1 cellular context compared by ENCODE assay signal in the genomic region with DNA sequence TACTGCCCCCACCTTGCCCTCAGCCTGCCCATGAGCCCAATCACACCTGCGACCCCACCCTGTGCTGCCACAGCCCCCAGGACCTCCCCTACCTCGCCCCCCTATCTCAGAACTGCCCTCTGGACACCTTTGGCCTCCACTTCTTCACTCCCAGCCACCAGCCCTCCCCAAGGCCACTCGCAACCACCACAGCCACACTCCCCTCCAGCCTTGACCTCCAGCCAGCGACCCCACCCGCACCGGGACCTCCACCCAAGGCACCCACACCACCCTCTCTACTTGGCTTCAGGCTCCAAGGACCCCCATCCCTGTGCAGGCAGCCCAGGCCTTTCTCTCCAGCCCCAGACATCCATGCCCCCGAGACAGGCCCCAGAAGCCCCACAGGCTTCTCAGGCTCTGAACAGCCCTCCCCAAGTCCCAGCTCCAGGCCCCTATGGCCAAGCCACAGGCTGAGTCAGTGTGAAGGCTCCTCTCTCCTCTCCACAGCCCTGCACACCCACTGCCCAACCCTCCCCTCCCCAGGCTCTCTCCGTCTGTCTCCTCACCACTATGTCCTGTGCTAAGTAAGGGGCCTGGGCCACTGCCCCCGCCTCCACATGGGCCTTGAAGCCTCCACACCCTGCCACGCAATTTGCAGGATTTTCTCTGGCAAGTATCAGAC.
TF ChIP-seq lines count a peak whose summit lies in the region.

No MANE protein-coding gene starts in this region.

TF ChIP-seq in HepG2, 621 proteins besides CTCF, POLR2A, EP300 and RAD21:
- no peak for TF ChIP-seq CHD2 (IDR thresholded peaks at IDR 0.05; ENCODE audit: low read depth, low read length)
- TF ChIP-seq ZNF350 (CRISPR knock-in tag; IDR thresholded peaks at IDR 0.05; ENCODE audit: borderline replicate concordance, low read depth) = 0 out of 2 replicates have a peak, but pooled peaks have one; percentile 37
- TF ChIP-seq HNRNPL (IDR thresholded peaks at IDR 0.05; ENCODE audit: low read depth, low read length) = 0 out of 2 replicates have a peak, but pooled peaks have one; percentile 2
- TF ChIP-seq AGO1 (IDR thresholded peaks at IDR 0.05; ENCODE audit: low read depth, low read length, poor library complexity, severe bottlenecking) = no peak
